In genomic region chr16:29824589-29825144, GRCh38 we compare ENCODE assay signal across 6 cellular contexts. TPM values are rescaled to one million over a fixed set of nuclear protein-coding genes. Genes with fewer than 3 reads are reported as not detected.
DNase-seq lines count a peak whose midpoint lies in the region; ATAC-seq and TF ChIP-seq lines count a peak whose summit lies in the region.

No MANE protein-coding gene starts in this region.

- DNase-seq in CD4-positive, CD25-positive, alpha-beta regulatory T cell = no peak
- DNase-seq in activated CD8-positive, alpha-beta T cell treated with anti-CD3 and anti-CD28 coated beads for 36 hours = no peak
- DNase-seq in NCI-H1436 treated with DMSO at 0.1 percent for 48 hours (lab: John Stamatoyannopoulos, UW) (no peak), AML-193 (lab: John Stamatoyannopoulos, UW) (no peak)

- no peak overlapping the region for H3K9ac ChIP-seq in liver (ENCODE audit: low read depth in 1 of 2, low read length in 2 of 2)

- H3K27ac ChIP-seq in CD4-positive, CD25-positive, alpha-beta regulatory T cell (ENCODE audit: insufficient read depth, low read length, poor library complexity, severe bottlenecking) = no peak overlapping the region
- peak overlapping the region; percentile 19 to 30 for H3K27ac ChIP-seq in liver (ENCODE audit: low read depth in 1 of 2, low read length in 2 of 2)

- peak overlapping the region; percentile 89 to 97 (median 95) for H3K27ac Mint-ChIP-seq in CD4-positive, CD25-positive, alpha-beta regulatory T cell
- H3K27ac Mint-ChIP-seq in activated CD8-positive, alpha-beta T cell treated with anti-CD3 and anti-CD28 coated beads for 36 hours = peak overlapping the region; percentile 87

- H3K4me1 Mint-ChIP-seq in CD4-positive, CD25-positive, alpha-beta regulatory T cell = peaks cover 6 to 93% (median 43%) of the 10 kb centered on the region in 4 donors
- H3K4me1 Mint-ChIP-seq in activated CD8-positive, alpha-beta T cell treated with anti-CD3 and anti-CD28 coated beads for 36 hours (ENCODE audit: low read depth) = peaks cover 75% of the 10 kb centered on the region

- intact Hi-C loops in activated CD8-positive, alpha-beta T cell treated with anti-CD3 and anti-CD28 coated beads for 36 hours (cut with micrococcal nuclease) = no loop called here

- no peaks in the 10 kb centered on the region for H3K9me3 ChIP-seq in CD4-positive, CD25-positive, alpha-beta regulatory T cell (ENCODE audit: control insufficient read depth in 2 of 2, low read length in 2 of 2)
- H3K9me3 ChIP-seq in liver (ENCODE audit: control insufficient read depth in 4 of 4, low read length in 3 of 4) = no peaks in the 10 kb centered on the region

- TF ChIP-seq RAD21 in liver (IDR thresholded peaks at IDR 0.05) = no peak

- no peak for TF ChIP-seq CTCF in activated CD8-positive, alpha-beta T cell treated with anti-CD3 and anti-CD28 coated beads for 36 hours (IDR thresholded peaks at IDR 0.05)
- TF ChIP-seq CTCF in liver (IDR thresholded peaks at IDR 0.05; ENCODE audit: low read depth, low read length, missing input control) = no peak

- no peaks in the 10 kb centered on the region for H3K9me3 Mint-ChIP-seq in CD4-positive, CD25-positive, alpha-beta regulatory T cell
- no peaks in the 10 kb centered on the region for H3K9me3 Mint-ChIP-seq in activated CD8-positive, alpha-beta T cell treated with anti-CD3 and anti-CD28 coated beads for 36 hours

- CTCF ChIA-PET in activated CD8-positive, alpha-beta T cell treated with anti-CD3 and anti-CD28 coated beads for 36 hours (lab: Charles Lee) = interaction anchor here (0.7 to 6.6 kb wide), 6 partner anchors 8 to 149 kb away, joined by 3 to 40 read pairs (median 7); partner anchors contain the start of genes PAGR1 and TAOK2

- no peaks in the 10 kb centered on the region for H3K36me3 ChIP-seq in CD4-positive, CD25-positive, alpha-beta regulatory T cell (ENCODE audit: control insufficient read depth, insufficient read depth, low read length)
- no peaks in the 10 kb centered on the region for H3K36me3 ChIP-seq in liver (ENCODE audit: control insufficient read depth in 4 of 4, insufficient read depth in 3 of 4, low read depth in 1 of 4, low read length in 3 of 4)

- no peaks in the 10 kb centered on the region for H3K27me3 Mint-ChIP-seq in CD4-positive, CD25-positive, alpha-beta regulatory T cell
- H3K27me3 Mint-ChIP-seq in activated CD8-positive, alpha-beta T cell treated with anti-CD3 and anti-CD28 coated beads for 36 hours = no peaks in the 10 kb centered on the region

- H3K36me3 Mint-ChIP-seq in CD4-positive, CD25-positive, alpha-beta regulatory T cell = no peaks in the 10 kb centered on the region
- peaks cover 6% of the 10 kb centered on the region for H3K36me3 Mint-ChIP-seq in activated CD8-positive, alpha-beta T cell treated with anti-CD3 and anti-CD28 coated beads for 36 hours (ENCODE audit: low read depth)

- H3K4me3 ChIP-seq in CD4-positive, CD25-positive, alpha-beta regulatory T cell (ENCODE audit: low read depth, low read length) = peak overlapping the region; percentile 5
- H3K4me3 ChIP-seq in liver (ENCODE audit: low read depth in 1 of 3, low read length in 3 of 3) = no peak overlapping the region

- H3K4me1 ChIP-seq in CD4-positive, CD25-positive, alpha-beta regulatory T cell (ENCODE audit: control insufficient read depth, insufficient read depth, low read length, poor library complexity, severe bottlenecking) = peaks cover 87% of the 10 kb centered on the region
- H3K4me1 ChIP-seq in liver (ENCODE audit: control insufficient read depth in 4 of 4, insufficient read depth in 4 of 4, low read length in 3 of 4) = peaks cover 18 to 42% (median 30%) of the 10 kb centered on the region in 4 donors

- H3K4me3 Mint-ChIP-seq in CD4-positive, CD25-positive, alpha-beta regulatory T cell = peak overlapping the region; percentile 75 to 90 (median 86)
- H3K4me3 Mint-ChIP-seq in activated CD8-positive, alpha-beta T cell treated with anti-CD3 and anti-CD28 coated beads for 36 hours = no peak overlapping the region

- POLR2A ChIA-PET in activated CD8-positive, alpha-beta T cell treated with anti-CD3 and anti-CD28 coated beads for 36 hours (lab: Charles Lee) = interaction anchor here (0.7 to 13.9 kb wide), 6 partner anchors 8 to 102 kb away, joined by 3 to 167 read pairs (median 6); partner anchors contain the start of genes KIF22, MAZ, PAGR1 and PRRT2

- no peak for ATAC-seq in CD4-positive, CD25-positive, alpha-beta regulatory T cell (ENCODE audit: low read depth in 2 of 2)
- no peak for ATAC-seq in activated CD8-positive, alpha-beta T cell treated with anti-CD3 and anti-CD28 coated beads for 36 hours
- ATAC-seq in GM18502 (IDR thresholded peaks at IDR 0.05; ENCODE audit: poor library complexity, unreplicated experiment) = no peak

- 64% methylated on average over 7 of the region's 7 CpGs for WGBS in liver

- H3K27me3 ChIP-seq in CD4-positive, CD25-positive, alpha-beta regulatory T cell (ENCODE audit: control insufficient read depth, insufficient read depth, low read length) = no peaks in the 10 kb centered on the region
- H3K27me3 ChIP-seq in liver (ENCODE audit: control insufficient read depth in 4 of 4, insufficient read depth in 4 of 4, low read length in 3 of 4) = no peaks in the 10 kb centered on the region

TF ChIP-seq in liver, 16 proteins besides CTCF, POLR2A, EP300 and RAD21:
- TF ChIP-seq JUND (IDR thresholded peaks at IDR 0.05) = peak; percentile 20 to 65
- TF ChIP-seq NR2F2 (IDR thresholded peaks at IDR 0.05) = peak; percentile 65
- TF ChIP-seq TAF1 (conservative IDR thresholded peaks at IDR 0.05) = no peak

RNA-seq across cellular contexts. Expression of gene MVP, which starts 4.4 kb away (rescaled TPM):
- total RNA-seq in CD4-positive, CD25-positive, alpha-beta regulatory T cell = 163 TPM
- polyA plus RNA-seq in CD4-positive, CD25-positive, alpha-beta regulatory T cell = 100 to 1,000 TPM; 116 to 157 (median 133) TPM
- total RNA-seq in activated CD8-positive, alpha-beta T cell treated with anti-CD3 and anti-CD28 coated beads for 36 hours = 10 to 100 TPM; 32.5 to 33.2 TPM
- total RNA-seq in liver = 10 to 100 TPM; 30.7 to 78.4 TPM
- polyA plus RNA-seq in liver = 10 to 100 TPM; 40.1 to 61.4 TPM

RNA-seq across cellular contexts. Expression of gene PAGR1, which starts 8.7 kb away (rescaled TPM):
- total RNA-seq in CD4-positive, CD25-positive, alpha-beta regulatory T cell = 15.6 TPM
- polyA plus RNA-seq in CD4-positive, CD25-positive, alpha-beta regulatory T cell = 10 to 100 TPM; 41.0 to 48.8 (median 45.5) TPM
- total RNA-seq in activated CD8-positive, alpha-beta T cell treated with anti-CD3 and anti-CD28 coated beads for 36 hours = 10 to 100 TPM; 26.8 to 29.0 TPM
- total RNA-seq in liver = 10 to 100 TPM; 11.1 to 16.9 TPM
- 10 to 100 TPM in 1 of 2 donors, 1 to 10 TPM in 1; 7.3 to 18.7 TPM for polyA plus RNA-seq in liver

RNA-seq across cellular contexts. Expression of gene PRRT2, which starts 12.7 kb away (rescaled TPM):
- total RNA-seq in CD4-positive, CD25-positive, alpha-beta regulatory T cell = 1.9 TPM
- polyA plus RNA-seq in CD4-positive, CD25-positive, alpha-beta regulatory T cell = under 1 TPM in 2 of 4 donors, not detected in 2; 0.06 to 0.17 TPM
- 1 to 10 TPM; 1.5 to 2.0 TPM for total RNA-seq in activated CD8-positive, alpha-beta T cell treated with anti-CD3 and anti-CD28 coated beads for 36 hours
- under 1 TPM; 0.09 to 0.59 TPM for total RNA-seq in liver
- polyA plus RNA-seq in liver = under 1 TPM; 0.16 to 0.28 TPM

RNA-seq across cellular contexts. Expression of gene MAZ, which starts 18.3 kb away (rescaled TPM):
- 224 TPM for total RNA-seq in CD4-positive, CD25-positive, alpha-beta regulatory T cell
- polyA plus RNA-seq in CD4-positive, CD25-positive, alpha-beta regulatory T cell = 10 to 100 TPM; 36.9 to 62.2 (median 44.5) TPM
- 100 to 1,000 TPM; 380 to 382 TPM for total RNA-seq in activated CD8-positive, alpha-beta T cell treated with anti-CD3 and anti-CD28 coated beads for 36 hours
- total RNA-seq in liver = 100 to 1,000 TPM in 1 of 2 donors, 10 to 100 TPM in 1; 28.4 to 272 TPM
- 10 to 100 TPM; 16.0 to 61.7 TPM for polyA plus RNA-seq in liver

RNA-seq across cellular contexts. Expression of gene KIF22, which starts 34.1 kb away (rescaled TPM):
- 89.1 TPM for total RNA-seq in CD4-positive, CD25-positive, alpha-beta regulatory T cell
- 10 to 100 TPM; 49.4 to 65.1 (median 56.1) TPM for polyA plus RNA-seq in CD4-positive, CD25-positive, alpha-beta regulatory T cell
- 100 to 1,000 TPM; 160 to 165 TPM for total RNA-seq in activated CD8-positive, alpha-beta T cell treated with anti-CD3 and anti-CD28 coated beads for 36 hours
- total RNA-seq in liver = 10 to 100 TPM; 15.0 to 80.1 TPM
- 10 to 100 TPM; 39.9 to 58.7 TPM for polyA plus RNA-seq in liver
